In genomic region chr6:36340671-36341454, GRCh38 we compare ENCODE assay signal across 8 cellular contexts. TPM values are rescaled to one million over a fixed set of nuclear protein-coding genes. Genes with fewer than 3 reads are reported as not detected.
DNase-seq lines count a peak whose midpoint lies in the region; ATAC-seq, FAIRE-seq and TF ChIP-seq lines count a peak whose summit lies in the region.

No MANE protein-coding gene starts in this region.

- H3K36me3 ChIP-seq in neutrophil (no peaks in the 10 kb centered on the region), subcutaneous abdominal adipose tissue (ENCODE audit: control insufficient read depth in 5 of 5, insufficient read depth in 5 of 5, low read length in 5 of 5) (no peaks in the 10 kb centered on the region)

- DNase-seq in HFFc6, result peak; percentile 39
- peak; percentile 61 for DNase-seq in RPMI7951 (ENCODE audit: low read depth)
- DNase-seq in activated gamma-delta T cell (lab: John Stamatoyannopoulos, UW), result peak; percentile 22
- DNase-seq in frontal cortex (ENCODE audit: low spot score in 2 of 2), result peak; percentile 37 to 71

- H3K9me3 ChIP-seq in neutrophil (no peaks in the 10 kb centered on the region), subcutaneous abdominal adipose tissue (ENCODE audit: control insufficient read depth in 5 of 5, low read length in 5 of 5) (no peaks in the 10 kb centered on the region)

- H3K27ac ChIP-seq in C4-2B (no peak overlapping the region), neutrophil (no peak overlapping the region), subcutaneous abdominal adipose tissue (ENCODE audit: low read depth, low read length) (peak overlapping the region; percentile 23)

- no peaks in the 10 kb centered on the region for H3K36me3 Mint-ChIP-seq in HFFc6 (ENCODE audit: low read depth)

- H3K4me3 Mint-ChIP-seq in HFFc6, result peak overlapping the region; percentile 82

- ATAC-seq in GM21447 (IDR thresholded peaks at IDR 0.05; ENCODE audit: unreplicated experiment), result no peak

- H3K4me3 ChIP-seq in neutrophil (ENCODE audit: low read depth in 1 of 2, low read length in 1 of 2) (peak overlapping the region in 1 of 2 experiments; percentile 34), subcutaneous abdominal adipose tissue (ENCODE audit: low read depth in 1 of 5, low read length in 5 of 5) (peak overlapping the region; percentile 30 to 64 (median 57))

- H3K9me3 Mint-ChIP-seq in HFFc6, result no peaks in the 10 kb centered on the region

- H3K4me1 ChIP-seq in neutrophil (ENCODE audit: control insufficient read depth in 1 of 2, insufficient read depth in 1 of 2, low read depth in 1 of 2, low read length in 1 of 2) (peaks cover 0 to 8% of the 10 kb centered on the region in 2 experiments), subcutaneous abdominal adipose tissue (ENCODE audit: control insufficient read depth in 5 of 5, insufficient read depth in 5 of 5, low read length in 5 of 5) (peaks cover 2 to 10% (median 7%) of the 10 kb centered on the region in 5 donors)

- peak; percentile 99 for TF ChIP-seq CTCF in C4-2B (conservative IDR thresholded peaks at IDR 0.05)
- peak; percentile 97 for TF ChIP-seq CTCF in HFFc6 (IDR thresholded peaks at IDR 0.05)
- TF ChIP-seq CTCF in neutrophil (IDR thresholded peaks at IDR 0.05), result peak; percentile 98

- H3K27ac Mint-ChIP-seq in HFFc6, result no peak overlapping the region

- no peak for FAIRE-seq in frontal cortex (lab: Jason Lieb, UNC)

- peak overlapping the region in 3 of 5 donors; percentile 48 to 68 (median 64) for H3K9ac ChIP-seq in subcutaneous abdominal adipose tissue (ENCODE audit: low read length in 5 of 5)

- H3K4me1 Mint-ChIP-seq in HFFc6 (ENCODE audit: low read depth), result peaks cover 12% of the 10 kb centered on the region

- H3K27me3 ChIP-seq in neutrophil (peaks cover 31% of the 10 kb centered on the region), subcutaneous abdominal adipose tissue (ENCODE audit: control insufficient read depth in 5 of 5, insufficient read depth in 4 of 5, low read length in 5 of 5) (peaks cover under 1 to 22% (median 6%) of the 10 kb centered on the region in 5 donors)

- H3K27me3 Mint-ChIP-seq in HFFc6 (ENCODE audit: insufficient read depth), result peaks cover 43% of the 10 kb centered on the region

RNA-seq across cellular contexts. Expression of gene BNIP5, which starts 4.2 kb away (rescaled TPM):
- total RNA-seq in HFFc6 (2021; fragmentation: NEBNext Ultra II Directional; extraction: Animal tissue kit (Norgen Biotek cat#: 25700)), result not detected
- total RNA-seq in RPMI7951 (2014; rRNA removed; shearing (Covaris generic)), result not detected in 2 replicates
- total RNA-seq in frontal cortex, result under 0.01 TPM

RNA-seq across cellular contexts. Expression of gene ETV7, which starts 46.6 kb away (rescaled TPM):
- under 1 TPM in 4 of 6 experiments, not detected in 2; 0.20 to 0.32 (median 0.24) TPM for total RNA-seq in HFFc6 (2021; fragmentation: NEBNext Ultra II Directional; extraction: Animal tissue kit (Norgen Biotek cat#: 25700))
- total RNA-seq in RPMI7951 (2014; rRNA removed; shearing (Covaris generic)), result 0.24 and 0.39 TPM in 2 replicates
- not detected for total RNA-seq in frontal cortex
